1 cellular context compared by ENCODE assay signal in the genomic region with DNA sequence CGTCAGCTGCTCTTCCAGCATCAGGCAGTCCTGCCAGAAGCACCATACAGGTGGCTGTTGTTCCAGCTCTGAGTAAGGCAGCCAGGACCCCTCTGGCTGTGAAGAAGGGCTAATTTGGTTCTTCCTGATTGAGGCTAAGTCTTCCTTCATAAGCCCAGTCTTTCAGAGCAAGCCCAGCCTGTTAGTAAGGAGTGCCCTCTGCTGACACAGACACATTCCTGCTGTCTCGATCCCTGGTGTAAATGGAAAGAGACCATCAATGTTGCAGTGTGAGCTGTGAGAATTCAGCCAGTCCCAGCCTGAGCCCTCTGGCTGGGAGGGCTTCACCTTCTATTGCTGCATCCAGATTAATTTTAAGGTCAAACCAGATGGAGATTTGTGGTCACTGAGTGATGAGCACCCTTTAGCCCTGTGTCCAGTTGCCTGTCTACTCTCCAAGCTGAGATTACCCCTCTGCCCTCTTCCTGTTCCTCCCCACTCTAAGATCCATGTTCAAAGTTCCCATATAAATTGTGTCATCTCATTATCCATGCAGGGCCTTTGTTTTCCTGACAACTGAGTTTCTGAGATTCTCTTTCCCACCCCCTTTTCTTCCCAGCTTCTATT.
TF ChIP-seq lines count a peak whose summit lies in the region.

No MANE protein-coding gene starts in this region.

TF ChIP-seq in GM12878, 131 proteins besides CTCF, POLR2A, EP300 and RAD21 (continued from another document):
- TF ChIP-seq, protein P1, sequence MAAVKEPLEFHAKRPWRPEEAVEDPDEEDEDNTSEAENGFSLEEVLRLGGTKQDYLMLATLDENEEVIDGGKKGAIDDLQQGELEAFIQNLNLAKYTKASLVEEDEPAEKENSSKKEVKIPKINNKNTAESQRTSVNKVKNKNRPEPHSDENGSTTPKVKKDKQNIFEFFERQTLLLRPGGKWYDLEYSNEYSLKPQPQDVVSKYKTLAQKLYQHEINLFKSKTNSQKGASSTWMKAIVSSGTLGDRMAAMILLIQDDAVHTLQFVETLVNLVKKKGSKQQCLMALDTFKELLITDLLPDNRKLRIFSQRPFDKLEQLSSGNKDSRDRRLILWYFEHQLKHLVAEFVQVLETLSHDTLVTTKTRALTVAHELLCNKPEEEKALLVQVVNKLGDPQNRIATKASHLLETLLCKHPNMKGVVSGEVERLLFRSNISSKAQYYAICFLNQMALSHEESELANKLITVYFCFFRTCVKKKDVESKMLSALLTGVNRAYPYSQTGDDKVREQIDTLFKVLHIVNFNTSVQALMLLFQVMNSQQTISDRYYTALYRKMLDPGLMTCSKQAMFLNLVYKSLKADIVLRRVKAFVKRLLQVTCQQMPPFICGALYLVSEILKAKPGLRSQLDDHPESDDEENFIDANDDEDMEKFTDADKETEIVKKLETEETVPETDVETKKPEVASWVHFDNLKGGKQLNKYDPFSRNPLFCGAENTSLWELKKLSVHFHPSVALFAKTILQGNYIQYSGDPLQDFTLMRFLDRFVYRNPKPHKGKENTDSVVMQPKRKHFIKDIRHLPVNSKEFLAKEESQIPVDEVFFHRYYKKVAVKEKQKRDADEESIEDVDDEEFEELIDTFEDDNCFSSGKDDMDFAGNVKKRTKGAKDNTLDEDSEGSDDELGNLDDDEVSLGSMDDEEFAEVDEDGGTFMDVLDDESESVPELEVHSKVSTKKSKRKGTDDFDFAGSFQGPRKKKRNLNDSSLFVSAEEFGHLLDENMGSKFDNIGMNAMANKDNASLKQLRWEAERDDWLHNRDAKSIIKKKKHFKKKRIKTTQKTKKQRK (IDR thresholded peaks at IDR 0.05; ENCODE audit: low read depth, low read length) = no peak
